In the genomic region with DNA sequence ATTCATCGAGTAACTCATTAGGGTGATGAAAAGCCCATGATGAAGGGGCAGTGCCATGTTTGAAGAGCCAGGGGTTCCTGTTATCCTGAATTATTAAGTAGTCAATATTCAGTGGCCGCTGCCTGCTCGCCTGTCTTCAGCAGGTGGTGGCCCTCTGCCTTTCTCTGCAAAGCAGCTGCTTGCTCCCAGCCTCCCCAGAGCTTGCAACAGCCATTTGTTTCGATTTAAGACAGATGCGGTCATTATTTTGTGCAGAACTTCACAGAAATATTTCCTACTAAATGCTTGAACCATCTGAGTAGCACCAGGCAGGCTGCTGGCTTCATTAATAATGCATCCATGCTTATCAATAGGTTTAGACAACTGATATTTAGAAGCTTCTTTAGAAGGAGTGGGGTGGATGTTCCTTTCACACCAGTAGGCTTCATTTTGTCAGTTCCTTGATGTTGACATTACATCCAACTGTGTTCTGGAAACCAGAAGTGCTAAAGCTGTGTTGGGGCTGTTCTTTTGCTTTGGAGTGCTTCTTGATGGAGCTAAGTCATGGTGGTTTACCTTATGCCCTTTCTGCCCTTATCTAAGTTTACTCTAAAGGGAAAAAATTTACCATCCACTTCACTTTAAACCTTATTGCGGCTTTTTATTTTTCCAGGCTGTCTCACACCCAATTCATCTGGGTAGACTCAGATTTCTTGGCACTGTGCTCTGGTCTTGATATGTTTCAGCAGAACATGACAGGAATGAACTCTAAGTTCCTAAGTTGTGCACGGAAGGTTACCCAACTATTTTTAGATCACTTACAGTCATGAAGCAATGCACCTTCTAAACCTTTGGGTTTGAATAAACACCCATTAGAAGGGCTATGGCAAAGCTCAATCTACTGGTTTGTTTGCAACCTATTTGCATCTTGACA, we compare ENCODE assay signal across 18 cellular contexts.
DNase-seq lines count a peak whose midpoint lies in the region; ATAC-seq and TF ChIP-seq lines count a peak whose summit lies in the region.
"Had no signal": no experiment of that assay in that cellular context is flagged by ENCODE, and none has a peak within 500 bp of the region (broad histone marks: within the 10 kb centered on the region; RNA-seq: fewer than 3 reads in every experiment).

No MANE protein-coding gene starts in this region.

- no peak overlapping the region for H3K4ac ChIP-seq in IMR-90 (ENCODE audit: low read depth, low read length)

- TF ChIP-seq CTCF in IMR-90 (conservative IDR thresholded peaks at IDR 0.05; ENCODE audit: low read depth, low read length) (no peak), mammary epithelial cell (conservative IDR thresholded peaks at IDR 0.05 in 1 of 2, IDR thresholded peaks at IDR 0.05 in 1 of 2; ENCODE audit: extremely low read depth in 1 of 2, insufficient read depth in 1 of 2, low read depth in 1 of 2, low read length in 2 of 2) (no peak), heart right ventricle (IDR thresholded peaks at IDR 0.05) (no peak)
- no peak for TF ChIP-seq CTCF in CD8-positive, alpha-beta T cell (IDR thresholded peaks at IDR 0.05)

- H4K91ac ChIP-seq in IMR-90 (ENCODE audit: insufficient read depth, low read depth, low read length) = no peak overlapping the region

- BruUV-seq in IMR-90 (replicated peaks; lab: Mats Ljungman, UMichigan) = no TSS peak
- no TSS peak for BruUV-seq in mammary epithelial cell (replicated peaks; lab: Mats Ljungman, UMichigan)

- no peak overlapping the region for H2BK15ac ChIP-seq in IMR-90 (ENCODE audit: low read depth, low read length)

- H3K36me3 Mint-ChIP-seq in CD8-positive, alpha-beta T cell = no peaks in the 10 kb centered on the region
- H3K36me3 Mint-ChIP-seq: activated CD4-positive, alpha-beta memory T cell treated with anti-CD3 and anti-CD28 coated beads for 36 hours; stimulated activated memory B cell treated with anti-CD40 and anti-IgM and Interleukin-4, amounts not matched to agents 10 μg/mL and 1 μg/mL and 100 μg/mL, for 72 hours had no signal

- DNase-seq in IMR-90 = peak; percentile 56
- DNase-seq in mammary epithelial cell = peak; percentile 24
- DNase-seq in heart right ventricle = no peak
- no peak for DNase-seq in sciatic nerve (ENCODE audit: low spot score)
- no peak for DNase-seq in hypothalamus (lab: John Stamatoyannopoulos, UW)
- DNase-seq in CD8-positive, alpha-beta T cell = no peak
- no peak for DNase-seq in COLO829 (ENCODE audit: low spot score)
- DNase-seq: activated CD4-positive, alpha-beta memory T cell treated with anti-CD3 and anti-CD28 coated beads for 36 hours; aorta; effector CD4-positive, alpha-beta T cell; GDM1; naive thymus-derived CD8-positive, alpha-beta T cell; NCI-H1092; NCI-H2171; NK-92 treated with Interleukin-12 subunit alpha and Interleukin-12 subunit beta, amount 100 ng/mL, for 24 hours had no signal

- H3K4me3 ChIP-seq in IMR-90 (ENCODE audit: insufficient read depth, low read depth, low read length) (no peak overlapping the region), mammary epithelial cell (replicated peaks in 1 of 3; ENCODE audit: insufficient read depth in 1 of 3, low read depth in 2 of 3, low read length in 3 of 3) (no peak overlapping the region), heart right ventricle (no peak overlapping the region)
- H3K4me3 ChIP-seq in CD8-positive, alpha-beta T cell (ENCODE audit: low read depth, low read length) = no peak overlapping the region

- H4K8ac ChIP-seq in IMR-90 (ENCODE audit: low read depth in 2 of 2, low read length in 2 of 2) = no peak overlapping the region

- H2BK5ac ChIP-seq in IMR-90 (ENCODE audit: low read depth, low read length, poor library complexity, severe bottlenecking) = peak overlapping the region; percentile 2

- H3K56ac ChIP-seq in IMR-90 (ENCODE audit: extremely low read depth, insufficient read depth, low read length) = no peak overlapping the region

- no peak overlapping the region for H4K5ac ChIP-seq in IMR-90 (ENCODE audit: low read depth, low read length)

- peaks cover 5% of the 10 kb centered on the region for H3K27me3 ChIP-seq in IMR-90 (ENCODE audit: control insufficient read depth, insufficient read depth, low read length)
- H3K27me3 ChIP-seq in mammary epithelial cell (ENCODE audit: insufficient read depth, low read length) = no peaks in the 10 kb centered on the region
- peaks cover 0 to 4% (median 0%) of the 10 kb centered on the region in 7 donors for H3K27me3 ChIP-seq in heart right ventricle
- no peaks in the 10 kb centered on the region for H3K27me3 ChIP-seq in CD8-positive, alpha-beta T cell (ENCODE audit: insufficient read depth, low read length)

- H3K4me1 Mint-ChIP-seq in CD8-positive, alpha-beta T cell (ENCODE audit: low read depth) = no peaks in the 10 kb centered on the region
- H3K4me1 Mint-ChIP-seq: activated T-helper 17 cell treated with anti-CD3 and anti-CD28 coated beads, Interleukin-2, amount 50 U/mL, for 72 hours; naive thymus-derived CD8-positive, alpha-beta T cell; stimulated activated memory B cell treated with anti-CD40 and anti-IgM and Interleukin-4, amounts not matched to agents 10 μg/mL and 1 μg/mL and 100 μg/mL, for 72 hours had no signal

- no peak overlapping the region for H2AK9ac ChIP-seq in IMR-90 (replicated peaks; ENCODE audit: low read depth, low read length, poor library complexity)

- H3K9ac ChIP-seq in IMR-90 (ENCODE audit: low read depth, low read length) = no peak overlapping the region
- H3K9ac ChIP-seq in mammary epithelial cell (ENCODE audit: insufficient read depth, low read length) = no peak overlapping the region

- POLR2A ChIA-PET in IMR-90 (lab: Charles Lee; ENCODE audit: unreplicated experiment) = no interaction called here
- POLR2A ChIA-PET in CD8-positive, alpha-beta T cell (lab: Charles Lee) = no interaction called here

- intact Hi-C loops in IMR-90 (cut with micrococcal nuclease) = no loop called here
- intact Hi-C loops in mammary epithelial cell (cut with micrococcal nuclease) = no loop called here
- intact Hi-C loops in heart right ventricle (cut with DNase I) = no loop called here
- intact Hi-C loops in sciatic nerve (cut with DNase I) = no loop called here
- intact Hi-C loops in CD8-positive, alpha-beta T cell (cut with DNase I, micrococcal nuclease) = no loop called here

- ATAC-seq in IMR-90 (ENCODE audit: low read depth) (peak; percentile 42), heart right ventricle (peak in 5 of 8 donors; percentile 55 to 92 (median 61)), sciatic nerve (peak; percentile 39), HG03439 (IDR thresholded peaks at IDR 0.05; ENCODE audit: unreplicated experiment) (no peak)
- ATAC-seq in CD8-positive, alpha-beta T cell = no peak
- ATAC-seq: activated T-helper 17 cell treated with anti-CD3 and anti-CD28 coated beads, Interleukin-2, amount 50 U/mL, for 72 hours; naive thymus-derived CD8-positive, alpha-beta T cell; stimulated activated memory B cell treated with anti-CD40 and anti-IgM and Interleukin-4, amounts not matched to agents 10 μg/mL and 1 μg/mL and 100 μg/mL, for 72 hours had no signal

- H3K36me3 ChIP-seq in IMR-90 (ENCODE audit: control insufficient read depth, insufficient read depth, low read length) (no peaks in the 10 kb centered on the region), mammary epithelial cell (ENCODE audit: insufficient read depth, low read length) (no peaks in the 10 kb centered on the region), heart right ventricle (no peaks in the 10 kb centered on the region)
- no peaks in the 10 kb centered on the region for H3K36me3 ChIP-seq in CD8-positive, alpha-beta T cell (ENCODE audit: insufficient read depth, low read length)

- in situ Hi-C loops in IMR-90 (cut with MboI; ENCODE audit: low sequenced_read_pairs) (no loop called here), mammary epithelial cell (cut with MboI; ENCODE audit: low sequenced_read_pairs in 2 of 2) (no loop called here)

- H3K9me1 ChIP-seq in IMR-90 (ENCODE audit: insufficient read depth, low read length) = no peaks in the 10 kb centered on the region

- H3K27ac Mint-ChIP-seq in CD8-positive, alpha-beta T cell = no peak overlapping the region
- H3K27ac Mint-ChIP-seq: activated CD4-positive, alpha-beta memory T cell treated with anti-CD3 and anti-CD28 coated beads for 36 hours; activated T-helper 17 cell treated with anti-CD3 and anti-CD28 coated beads, Interleukin-2, amount 50 U/mL, for 72 hours; naive thymus-derived CD8-positive, alpha-beta T cell; stimulated activated memory B cell treated with anti-CD40 and anti-IgM and Interleukin-4, amounts not matched to agents 10 μg/mL and 1 μg/mL and 100 μg/mL, for 72 hours had no signal

- no peak overlapping the region for H2AK5ac ChIP-seq in IMR-90 (ENCODE audit: low read depth, low read length)

- H3K27me3 Mint-ChIP-seq in CD8-positive, alpha-beta T cell (ENCODE audit: low read depth) = peaks cover 18% of the 10 kb centered on the region

- TF ChIP-seq POLR2A in IMR-90 (IDR thresholded peaks at IDR 0.05; ENCODE audit: low read depth, low read length) = no peak

- H2BK20ac ChIP-seq in IMR-90 (ENCODE audit: low read depth, low read length) = no peak overlapping the region

- TF ChIP-seq RAD21 in IMR-90 (IDR thresholded peaks at IDR 0.05; ENCODE audit: low read length) = no peak

- no peak overlapping the region for H2AFZ ChIP-seq in IMR-90 (replicated peaks; ENCODE audit: low read length, poor library complexity)
- H2AFZ ChIP-seq in mammary epithelial cell (ENCODE audit: low read depth, low read length) = no peak overlapping the region

- H3K4me1 ChIP-seq in IMR-90 (ENCODE audit: control insufficient read depth, insufficient read depth, low read length) (no peaks in the 10 kb centered on the region; the same call in 1 of the 2 replicates), mammary epithelial cell (ENCODE audit: insufficient read depth, low read length) (peaks cover 5% of the 10 kb centered on the region), heart right ventricle (peaks cover 0 to 11% (median 3%) of the 10 kb centered on the region in 9 donors)
- no peaks in the 10 kb centered on the region for H3K4me1 ChIP-seq in CD8-positive, alpha-beta T cell (ENCODE audit: insufficient read depth, low read length)

- no CpG with 5 or more reads among the region's 7 CpGs for WGBS in IMR-90 (ENCODE audit: extremely low coverage in 2 of 2, insufficient read length in 1 of 2), 2 experiments
- WGBS in mammary epithelial cell (ENCODE audit: low coverage, missing lambda C conversion rate) = 79% methylated on average over 7 of the region's 7 CpGs
- WGBS in heart right ventricle, 2 donors = 57 to 68% methylated on average over 7 of the region's 7 CpGs

- CTCF ChIA-PET in IMR-90 (lab: Yijun Ruan, JAX) (no interaction called here), mammary epithelial cell (lab: Charles Lee; ENCODE audit: low non-redundant PET) (no interaction called here)
- CTCF ChIA-PET in CD8-positive, alpha-beta T cell (lab: Charles Lee) = interaction anchor here (1.0 kb wide), 1 partner anchor 47 kb away, joined by 3 read pairs; no protein-coding TSS in a partner anchor

- H3K4me2 ChIP-seq in IMR-90 (ENCODE audit: low read depth, low read length) (peak overlapping the region; percentile 83), mammary epithelial cell (ENCODE audit: insufficient read depth, low read depth, low read length) (no peak overlapping the region)

- H4K20me1 ChIP-seq in IMR-90 (ENCODE audit: insufficient read depth, low read length) = no peaks in the 10 kb centered on the region
- H4K20me1 ChIP-seq in mammary epithelial cell (ENCODE audit: insufficient read depth, low read length) = no peaks in the 10 kb centered on the region

- peaks cover 2% of the 10 kb centered on the region for H3K9me3 Mint-ChIP-seq in CD8-positive, alpha-beta T cell
- H3K9me3 Mint-ChIP-seq: activated CD4-positive, alpha-beta memory T cell treated with anti-CD3 and anti-CD28 coated beads for 36 hours had no signal

- H3K9me3 ChIP-seq in IMR-90 (ENCODE audit: control insufficient read depth, insufficient read depth, low read length) (peaks cover 5% of the 10 kb centered on the region), mammary epithelial cell (replicated peaks; ENCODE audit: insufficient read depth, low read length) (no peaks in the 10 kb centered on the region), heart right ventricle (peaks cover 0 to 7% (median 0%) of the 10 kb centered on the region in 11 donors)
- H3K9me3 ChIP-seq in CD8-positive, alpha-beta T cell (ENCODE audit: low read length) = no peaks in the 10 kb centered on the region

- no peak overlapping the region; the same call in 1 of the 2 replicates for H3K23ac ChIP-seq in IMR-90 (ENCODE audit: low read depth, low read length)

- H3K18ac ChIP-seq in IMR-90 (ENCODE audit: low read depth, low read length) = peak overlapping the region; percentile 29; the same call in 1 of the 2 replicates

- no peak overlapping the region for H3K4me3 Mint-ChIP-seq in CD8-positive, alpha-beta T cell
- H3K4me3 Mint-ChIP-seq: activated CD4-positive, alpha-beta memory T cell treated with anti-CD3 and anti-CD28 coated beads for 36 hours; activated T-helper 17 cell treated with anti-CD3 and anti-CD28 coated beads, Interleukin-2, amount 50 U/mL, for 72 hours; naive thymus-derived CD8-positive, alpha-beta T cell; stimulated activated memory B cell treated with anti-CD40 and anti-IgM and Interleukin-4, amounts not matched to agents 10 μg/mL and 1 μg/mL and 100 μg/mL, for 72 hours had no signal

- no peaks in the 10 kb centered on the region for H3K79me1 ChIP-seq in IMR-90 (ENCODE audit: low read depth in 1 of 2, low read length in 2 of 2)

- H3K79me2 ChIP-seq in mammary epithelial cell (ENCODE audit: insufficient read depth, low read length) = no peaks in the 10 kb centered on the region

- no peak overlapping the region for H3K14ac ChIP-seq in IMR-90 (replicated peaks; ENCODE audit: low read depth, low read length)

- H3K27ac ChIP-seq in IMR-90 (ENCODE audit: insufficient read depth, low read length) = no peak overlapping the region; the same call in 1 of the 2 replicates
- no peak overlapping the region for H3K27ac ChIP-seq in mammary epithelial cell (ENCODE audit: insufficient read depth, low read depth, low read length)
- peak overlapping the region in 1 of 10 donors; percentile 27 for H3K27ac ChIP-seq in heart right ventricle
- H3K27ac ChIP-seq in CD8-positive, alpha-beta T cell (ENCODE audit: low read depth, low read length) = no peak overlapping the region

- dilution Hi-C loops in IMR-90 (cut with HindIII; ENCODE audit: low sequenced_read_pairs, unreplicated experiment) (no loop called here), mammary epithelial cell (cut with HindIII; ENCODE audit: low sequenced_read_pairs) (no loop called here)

- H2BK120ac ChIP-seq in IMR-90 (ENCODE audit: low read depth, low read length) = no peak overlapping the region

Comparison
In these comparisons a context has a peak if more than half of its experiments do, and no peak if none do; other contexts are left out.
1. ATAC-seq: peak in IMR-90 (single experiment), heart right ventricle (5 of 8) and sciatic nerve (single experiment); none in CD8-positive, alpha-beta T cell (single experiment) and HG03439 (single experiment).
2. DNase-seq: peak in IMR-90 (single experiment) and mammary epithelial cell (single experiment); none in heart right ventricle (0 of 2), sciatic nerve (single experiment), hypothalamus (0 of 51), CD8-positive, alpha-beta T cell (0 of 7) and COLO829 (single experiment).